8 cellular contexts compared by ENCODE assay signal in genomic region chr2:43222472-43223146, GRCh38. TPM values are rescaled to one million over a fixed set of nuclear protein-coding genes. Genes with fewer than 3 reads are reported as not detected.
A peak's percentile ranks its signal among the peaks of the same experiment; 100 is the strongest.
DNase-seq lines count a peak whose midpoint lies in the region; ATAC-seq and TF ChIP-seq lines count a peak whose summit lies in the region.

No MANE protein-coding gene starts in this region.

- H3K27ac ChIP-seq in coronary artery (peak overlapping the region; percentile 97 to 99), muscle layer of duodenum (ENCODE audit: low read length) (peak overlapping the region; percentile 99)

- H3K36me3 Mint-ChIP-seq in CD14-positive monocyte: peaks cover 23 to 40% of the 10 kb centered on the region in 2 donors

- intact Hi-C loops in CD14-positive monocyte (cut with micrococcal nuclease): loop anchor here in 1 of 2 donors (5.0 to 10.0 kb wide), 3 partner anchors 65 to 398 kb away; no protein-coding TSS in a partner anchor

- H3K4me3 ChIP-seq in NB4 (ENCODE audit: low read depth, low read length) (peak overlapping the region; percentile 88), coronary artery (peak overlapping the region; percentile 94), muscle layer of duodenum (ENCODE audit: low read depth in 1 of 2, low read length in 2 of 2) (peak overlapping the region; percentile 96 to 97)

- H3K36me3 ChIP-seq in muscle layer of duodenum (ENCODE audit: control insufficient read depth in 1 of 2, insufficient read depth in 2 of 2, low read length in 2 of 2): peaks cover 13 to 25% of the 10 kb centered on the region in 2 donors

- peaks cover 0 to 4% (median 0%) of the 10 kb centered on the region in 3 donors for H3K27me3 Mint-ChIP-seq in CD14-positive monocyte (ENCODE audit: low read depth in 3 of 3)

- TF ChIP-seq CTCF in CD14-positive monocyte (IDR thresholded peaks at IDR 0.05): no peak
- no peak for TF ChIP-seq CTCF in NB4 (IDR thresholded peaks at IDR 0.05; ENCODE audit: low read depth, low read length)
- no peak for TF ChIP-seq CTCF in coronary artery (IDR thresholded peaks at IDR 0.05)

- DNase-seq in CD14-positive monocyte (ENCODE audit: low spot score) (no peak), NB4 (ENCODE audit: low read depth) (peak; percentile 67), coronary artery (ENCODE audit: low spot score) (no peak), hippocampal formation (lab: John Stamatoyannopoulos, UW) (no peak), NCI-H1694 (lab: John Stamatoyannopoulos, UW) (no peak), HuH-7.5 (ENCODE audit: low spot score) (no peak)

- H3K27ac Mint-ChIP-seq in CD14-positive monocyte: peak overlapping the region; percentile 78 to 99 (median 98)

- no peaks in the 10 kb centered on the region for H3K27me3 ChIP-seq in muscle layer of duodenum (ENCODE audit: low read depth, low read length)

- peak overlapping the region; percentile 98 to 100 for H3K4me3 Mint-ChIP-seq in CD14-positive monocyte

- H3K9me3 Mint-ChIP-seq in CD14-positive monocyte: peaks cover 0 to 9% (median 0%) of the 10 kb centered on the region in 7 donors

- peaks cover 13 to 30% of the 10 kb centered on the region in 2 donors for H3K4me1 ChIP-seq in muscle layer of duodenum (ENCODE audit: control insufficient read depth in 1 of 2, insufficient read depth in 2 of 2, low read length in 2 of 2)

- H3K4me1 Mint-ChIP-seq in CD14-positive monocyte: peaks cover 47% of the 10 kb centered on the region

- no peaks in the 10 kb centered on the region for H3K9me3 ChIP-seq in muscle layer of duodenum (ENCODE audit: control insufficient read depth in 1 of 2, low read length in 2 of 2)

- ATAC-seq in GM21576 (IDR thresholded peaks at IDR 0.05; ENCODE audit: unreplicated experiment): no peak

- no peak for TF ChIP-seq POLR2A in NB4 (IDR thresholded peaks at IDR 0.05; ENCODE audit: extremely low read depth, insufficient read length)

RNA-seq across cellular contexts. Expression of gene ZFP36L2, which starts 3.8 kb away (rescaled TPM):
- 10 to 100 TPM; 84.4 to 88.3 TPM for polyA plus RNA-seq in CD14-positive monocyte
